1 cellular context compared by ENCODE assay signal in genomic region chr7:32582036-32582435, GRCh38.
TF ChIP-seq lines count a peak whose summit lies in the region.

No MANE protein-coding gene starts in this region.

TF ChIP-seq in IMR-90, 13 proteins besides CTCF, POLR2A, EP300 and RAD21 (continued from another document):
- TF ChIP-seq, protein P1, sequence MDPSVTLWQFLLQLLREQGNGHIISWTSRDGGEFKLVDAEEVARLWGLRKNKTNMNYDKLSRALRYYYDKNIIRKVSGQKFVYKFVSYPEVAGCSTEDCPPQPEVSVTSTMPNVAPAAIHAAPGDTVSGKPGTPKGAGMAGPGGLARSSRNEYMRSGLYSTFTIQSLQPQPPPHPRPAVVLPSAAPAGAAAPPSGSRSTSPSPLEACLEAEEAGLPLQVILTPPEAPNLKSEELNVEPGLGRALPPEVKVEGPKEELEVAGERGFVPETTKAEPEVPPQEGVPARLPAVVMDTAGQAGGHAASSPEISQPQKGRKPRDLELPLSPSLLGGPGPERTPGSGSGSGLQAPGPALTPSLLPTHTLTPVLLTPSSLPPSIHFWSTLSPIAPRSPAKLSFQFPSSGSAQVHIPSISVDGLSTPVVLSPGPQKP (IDR thresholded peaks at IDR 0.05; ENCODE audit: borderline replicate concordance, low read depth, low read length), result no peak
- TF ChIP-seq CEBPB (IDR thresholded peaks at IDR 0.05; ENCODE audit: low read depth, low read length), result no peak
